19 cellular contexts compared by ENCODE assay signal in genomic region chr7:106029941-106030340, GRCh38.
DNase-seq lines count a peak whose midpoint lies in the region; ATAC-seq and TF ChIP-seq lines count a peak whose summit lies in the region.
"Had no signal": no experiment of that assay in that cellular context is flagged by ENCODE, and none has a peak within 500 bp of the region (broad histone marks: within the 10 kb centered on the region; RNA-seq: fewer than 3 reads in every experiment).

No MANE protein-coding gene starts in this region.

- H4K20me1 ChIP-seq in Loucy (ENCODE audit: insufficient read depth, low read length, poor library complexity, severe bottlenecking), result no peaks in the 10 kb centered on the region
- H4K20me1 ChIP-seq: BLaER1 treated with 17β-estradiol and CSF1 and Interleukin-3, amounts not matched to agents 10 nM and 100 nM had no signal

- H3K9me3 ChIP-seq in Loucy (ENCODE audit: insufficient read depth, low read depth, low read length) (no peaks in the 10 kb centered on the region), upper lobe of right lung (no peaks in the 10 kb centered on the region)
- H3K9me3 ChIP-seq: left lung had no signal

- no peaks in the 10 kb centered on the region for H3K79me2 ChIP-seq in Loucy (ENCODE audit: insufficient read depth, low read length)

- H3K27me3 Mint-ChIP-seq in brain, result peaks cover 6% of the 10 kb centered on the region
- H3K27me3 Mint-ChIP-seq in activated naive CD8-positive, alpha-beta T cell treated with anti-CD3 and anti-CD28 coated beads, Interleukin-2, amount 50 U/mL, for 24 hours, result no peaks in the 10 kb centered on the region
- H3K27me3 Mint-ChIP-seq: activated CD8-positive, alpha-beta T cell treated with anti-CD3 and anti-CD28 coated beads for 36 hours; activated naive CD4-positive, alpha-beta T cell treated with anti-CD3 and anti-CD28 coated beads, Interleukin-2, amount 50 U/mL, for 24 hours had no signal

- ATAC-seq in upper lobe of right lung, result peak; percentile 30
- no peak for ATAC-seq in activated naive CD8-positive, alpha-beta T cell treated with anti-CD3 and anti-CD28 coated beads, Interleukin-2, amount 50 U/mL, for 24 hours
- ATAC-seq: activated CD8-positive, alpha-beta T cell treated with anti-CD3 and anti-CD28 coated beads for 36 hours; activated T-cell treated with anti-CD3 and anti-CD28 coated beads, Interleukin-2, amount 50 U/mL, for 4 hours; left lung had no signal

- H3K36me3 ChIP-seq in Loucy (ENCODE audit: insufficient read depth, low read length), result no peaks in the 10 kb centered on the region
- no peaks in the 10 kb centered on the region for H3K36me3 ChIP-seq in upper lobe of right lung
- H3K36me3 ChIP-seq: BLaER1 treated with 17β-estradiol and CSF1 and Interleukin-3, amounts not matched to agents 10 nM and 100 nM; left lung had no signal

- TF ChIP-seq CTCF in Loucy (conservative IDR thresholded peaks at IDR 0.05; ENCODE audit: low read length) (peak; percentile 50), brain (conservative IDR thresholded peaks at IDR 0.05) (no peak), upper lobe of right lung (IDR thresholded peaks at IDR 0.05) (no peak)

- peaks cover 98% of the 10 kb centered on the region for H3K27me3 ChIP-seq in Loucy (ENCODE audit: insufficient read depth, low read length, poor library complexity, severe bottlenecking)
- H3K27me3 ChIP-seq in upper lobe of right lung, result no peaks in the 10 kb centered on the region

- peak overlapping the region in 3 of 5 experiments; percentile 50 to 86 (median 53) for H3K27ac Mint-ChIP-seq in brain
- no peak overlapping the region for H3K27ac Mint-ChIP-seq in activated naive CD8-positive, alpha-beta T cell treated with anti-CD3 and anti-CD28 coated beads, Interleukin-2, amount 50 U/mL, for 24 hours
- H3K27ac Mint-ChIP-seq: activated CD8-positive, alpha-beta T cell treated with anti-CD3 and anti-CD28 coated beads for 36 hours; activated naive CD4-positive, alpha-beta T cell treated with anti-CD3 and anti-CD28 coated beads, Interleukin-2, amount 50 U/mL, for 24 hours had no signal

- H2AFZ ChIP-seq in Loucy (ENCODE audit: low read length), result no peak overlapping the region

- H3K4me3 ChIP-seq in Loucy (ENCODE audit: low read length, poor library complexity, severe bottlenecking) (no peak overlapping the region), upper lobe of right lung (no peak overlapping the region)
- H3K4me3 ChIP-seq: BLaER1 treated with 17β-estradiol and CSF1 and Interleukin-3, amounts not matched to agents 10 nM and 100 nM; left lung had no signal

- peaks cover 58% of the 10 kb centered on the region for H3K4me1 Mint-ChIP-seq in brain
- peaks cover 14% of the 10 kb centered on the region for H3K4me1 Mint-ChIP-seq in activated naive CD8-positive, alpha-beta T cell treated with anti-CD3 and anti-CD28 coated beads, Interleukin-2, amount 50 U/mL, for 24 hours

- H3K4me1 ChIP-seq in Loucy (ENCODE audit: insufficient read depth, low read length, poor library complexity, severe bottlenecking) (peaks cover 11% of the 10 kb centered on the region), upper lobe of right lung (no peaks in the 10 kb centered on the region)
- H3K4me1 ChIP-seq: left lung had no signal

- H3K9ac ChIP-seq in Loucy (ENCODE audit: low read depth, low read length, poor library complexity, severe bottlenecking), result no peak overlapping the region
- H3K9ac ChIP-seq: BLaER1 treated with 17β-estradiol and CSF1 and Interleukin-3, amounts not matched to agents 10 nM and 100 nM had no signal

- intact Hi-C loops in upper lobe of right lung (cut with DNase I), result no loop called here

- H3K4me2 ChIP-seq in Loucy (ENCODE audit: low read depth, low read length, poor library complexity, severe bottlenecking), result no peak overlapping the region

- no peak overlapping the region for H3K27ac ChIP-seq in upper lobe of right lung
- H3K27ac ChIP-seq: BLaER1 treated with 17β-estradiol and CSF1 and Interleukin-3, amounts not matched to agents 10 nM and 100 nM; epithelial cell of prostate; left lung had no signal

- peak; percentile 18 for DNase-seq in NCI-H748 (lab: John Stamatoyannopoulos, UW; ENCODE audit: unreplicated experiment)
- no peak for DNase-seq in NCI-H748 treated with DMSO at 0.1 percent for 48 hours (lab: John Stamatoyannopoulos, UW)
- DNase-seq in upper lobe of right lung, result no peak
- no peak for DNase-seq in activated naive CD8-positive, alpha-beta T cell treated with anti-CD3 and anti-CD28 coated beads, Interleukin-2, amount 50 U/mL, for 24 hours
- no peak for DNase-seq in NCI-H510A (lab: John Stamatoyannopoulos, UW)
- DNase-seq in stimulated activated naive CD4-positive, alpha-beta T cell treated with Interleukin-2 at 50 U/mL for 16 hours (lab: John Stamatoyannopoulos, UW), result no peak
- DNase-seq: activated CD8-positive, alpha-beta T cell treated with anti-CD3 and anti-CD28 coated beads for 36 hours; activated T-cell treated with anti-CD3 and anti-CD28 coated beads, Interleukin-2, amount 50 U/mL, for 4 hours; cortex of kidney; left lung; NCI-H1436 treated with DMSO at 0.1 percent for 48 hours; NCI-H226; Right ventricle myocardium superior; T-helper 1 cell had no signal

- no peaks in the 10 kb centered on the region for H3F3A ChIP-seq in Loucy (ENCODE audit: low read depth)

- no peaks in the 10 kb centered on the region for H3K9me2 ChIP-seq in Loucy (replicated peaks; ENCODE audit: low read depth, low read length)

- H3K36me3 Mint-ChIP-seq in brain, result peaks cover 6% of the 10 kb centered on the region
- no peaks in the 10 kb centered on the region for H3K36me3 Mint-ChIP-seq in activated naive CD8-positive, alpha-beta T cell treated with anti-CD3 and anti-CD28 coated beads, Interleukin-2, amount 50 U/mL, for 24 hours (ENCODE audit: low read depth)
- H3K36me3 Mint-ChIP-seq: activated naive CD4-positive, alpha-beta T cell treated with anti-CD3 and anti-CD28 coated beads, Interleukin-2, amount 50 U/mL, for 24 hours had no signal

- H3K4me3 Mint-ChIP-seq in brain, result no peak overlapping the region
- H3K4me3 Mint-ChIP-seq in activated naive CD8-positive, alpha-beta T cell treated with anti-CD3 and anti-CD28 coated beads, Interleukin-2, amount 50 U/mL, for 24 hours, result no peak overlapping the region
- H3K4me3 Mint-ChIP-seq: activated CD8-positive, alpha-beta T cell treated with anti-CD3 and anti-CD28 coated beads for 36 hours; activated naive CD4-positive, alpha-beta T cell treated with anti-CD3 and anti-CD28 coated beads, Interleukin-2, amount 50 U/mL, for 24 hours; activated T-cell treated with anti-CD3 and anti-CD28 coated beads, Interleukin-2, amount 50 U/mL, for 4 hours had no signal

- peaks cover 0 to 8% (median 4%) of the 10 kb centered on the region in 5 experiments for H3K9me3 Mint-ChIP-seq in brain
- no peaks in the 10 kb centered on the region for H3K9me3 Mint-ChIP-seq in activated naive CD8-positive, alpha-beta T cell treated with anti-CD3 and anti-CD28 coated beads, Interleukin-2, amount 50 U/mL, for 24 hours
- H3K9me3 Mint-ChIP-seq: activated CD8-positive, alpha-beta T cell treated with anti-CD3 and anti-CD28 coated beads for 36 hours; activated naive CD4-positive, alpha-beta T cell treated with anti-CD3 and anti-CD28 coated beads, Interleukin-2, amount 50 U/mL, for 24 hours; activated T-cell treated with anti-CD3 and anti-CD28 coated beads, Interleukin-2, amount 50 U/mL, for 4 hours had no signal
